In the genomic region with DNA sequence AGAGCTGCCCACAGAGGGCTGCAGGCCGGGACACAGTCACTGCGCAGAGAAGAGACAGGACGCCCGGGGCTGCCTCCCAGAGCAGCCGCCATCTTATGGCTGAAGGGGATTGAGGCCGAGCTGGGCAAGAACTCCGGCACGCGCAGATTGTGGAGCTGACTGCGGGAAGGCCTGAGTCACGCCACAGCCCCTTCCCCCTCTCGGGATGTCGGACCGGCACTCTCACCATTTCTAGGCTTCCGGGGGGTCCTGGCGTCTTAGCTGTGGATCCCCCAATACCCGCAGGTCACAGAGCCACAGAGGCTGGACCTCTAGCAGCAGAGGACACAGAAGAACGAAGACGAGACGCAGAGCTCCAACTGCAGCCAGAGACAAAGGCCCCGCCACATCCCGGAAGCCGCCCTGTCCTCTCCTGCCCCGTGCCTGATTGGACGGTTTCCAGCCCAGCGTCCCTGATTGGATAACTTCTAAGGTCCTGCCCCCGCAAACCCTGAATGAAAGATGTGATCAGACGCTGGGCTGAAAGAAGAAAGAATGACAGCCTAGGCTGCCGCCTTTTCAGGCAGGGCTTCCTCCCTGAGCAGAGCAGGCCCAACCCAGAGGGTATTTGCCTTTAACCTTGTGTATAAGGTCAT, we compare ENCODE assay signal across 8 cellular contexts. TPM values are rescaled to one million over a fixed set of nuclear protein-coding genes. Genes with fewer than 3 reads are reported as not detected.
DNase-seq lines count a peak whose midpoint lies in the region; ATAC-seq and TF ChIP-seq lines count a peak whose summit lies in the region.

A gene (minus strand): TSS at position 373 of the 635 bp plus-strand sequence. CDS start 144 bp downstream, at position 229.

- H4K20me1 ChIP-seq in OCI-LY3 (ENCODE audit: insufficient read depth, low read length): no peaks in the 10 kb centered on the region

- H3K9me3 ChIP-seq in OCI-LY3 (ENCODE audit: insufficient read depth, low read length): peaks cover 10% of the 10 kb centered on the region; the same call in 1 of the 2 replicates
- no peaks in the 10 kb centered on the region for H3K9me3 ChIP-seq in esophagus (ENCODE audit: control insufficient read depth in 2 of 2, insufficient read depth in 1 of 2, low read depth in 1 of 2, low read length in 1 of 2)
- no peaks in the 10 kb centered on the region for H3K9me3 ChIP-seq in mucosa of rectum (ENCODE audit: control insufficient read depth in 2 of 2, low read length in 2 of 2)

- peaks cover 11% of the 10 kb centered on the region for H3K4me1 ChIP-seq in OCI-LY3 (ENCODE audit: low read length)
- H3K4me1 ChIP-seq in esophagus (ENCODE audit: control insufficient read depth in 2 of 2, insufficient read depth in 2 of 2, low read length in 1 of 2): peaks cover 0 to 2% of the 10 kb centered on the region in 2 donors
- H3K4me1 ChIP-seq in mucosa of rectum (ENCODE audit: control insufficient read depth in 2 of 2, insufficient read depth in 2 of 2, low read length in 2 of 2): peaks cover 3 to 4% of the 10 kb centered on the region in 2 donors

- peaks cover 45% of the 10 kb centered on the region for H3K79me2 ChIP-seq in OCI-LY3 (ENCODE audit: low read length)

- peak within 1 kb of the TSS; percentile 70 for H3K4me2 ChIP-seq in OCI-LY3 (ENCODE audit: low read length)

- ATAC-seq in GM19043 (IDR thresholded peaks at IDR 0.05; ENCODE audit: low read depth, unreplicated experiment): peak; percentile 98
- peak; percentile 95 for ATAC-seq in HG03439 (IDR thresholded peaks at IDR 0.05; ENCODE audit: unreplicated experiment)

- H3K36me3 ChIP-seq in OCI-LY3 (replicated peaks; ENCODE audit: low read depth, low read length) (peaks cover 63% of the 10 kb centered on the region), esophagus (ENCODE audit: control insufficient read depth in 2 of 2, insufficient read depth in 2 of 2, low read length in 1 of 2) (peaks cover 0 to 4% of the 10 kb centered on the region in 2 donors), mucosa of rectum (ENCODE audit: control insufficient read depth in 2 of 2, insufficient read depth in 2 of 2, low read length in 2 of 2) (peaks cover 7 to 15% of the 10 kb centered on the region in 2 donors)

- TF ChIP-seq CTCF in AG10803 (conservative IDR thresholded peaks at IDR 0.05; ENCODE audit: low read length) (no peak), OCI-LY3 (IDR thresholded peaks at IDR 0.05; ENCODE audit: low read depth, low read length) (no peak)

- WGBS in esophagus, 2 donors: 0 to 1% methylated on average over 28 to 29 of the region's 29 CpGs

- peak; percentile 93 for DNase-seq in AG10803 (ENCODE audit: low read depth)
- DNase-seq in activated T-cell treated with anti-CD3 and anti-CD28 coated beads, Interleukin-2, amount 50 U/mL, for 48 hours: peak; percentile 94
- peak; percentile 79 to 87 for DNase-seq in stimulated activated CD8-positive, alpha-beta memory T cell treated with anti-CD3 and anti-CD28 coated beads, Interleukin-4, amount 100 ng/mL, for 4 hours (ENCODE audit: low read depth in 2 of 2, low spot score in 1 of 2)

- H3K27ac ChIP-seq in OCI-LY3 (ENCODE audit: low read length) (peak within 1 kb of the TSS; percentile 75), esophagus (ENCODE audit: low read depth in 2 of 2, low read length in 1 of 2) (peak within 1 kb of the TSS; percentile 91 to 95), mucosa of rectum (ENCODE audit: low read depth in 2 of 2, low read length in 2 of 2) (peak within 1 kb of the TSS; percentile 92 to 93)

- H3K9ac ChIP-seq in OCI-LY3 (ENCODE audit: low read length): peak within 1 kb of the TSS; percentile 91
- H3K9ac ChIP-seq in mucosa of rectum (ENCODE audit: low read depth in 1 of 2, low read length in 2 of 2): peak within 1 kb of the TSS; percentile 79 to 93

- H3K27me3 ChIP-seq in OCI-LY3 (ENCODE audit: low read depth, low read length): no peaks in the 10 kb centered on the region
- no peaks in the 10 kb centered on the region for H3K27me3 ChIP-seq in esophagus (ENCODE audit: control insufficient read depth in 1 of 2, insufficient read depth in 2 of 2, low read length in 2 of 2)
- H3K27me3 ChIP-seq in mucosa of rectum (ENCODE audit: control insufficient read depth in 2 of 2, insufficient read depth in 2 of 2, low read length in 2 of 2): no peaks in the 10 kb centered on the region

- peak within 1 kb of the TSS; percentile 83 for H3K4me3 ChIP-seq in AG10803 (ENCODE audit: low read length)
- peak within 1 kb of the TSS; percentile 97 for H3K4me3 ChIP-seq in OCI-LY3 (ENCODE audit: low read length)
- H3K4me3 ChIP-seq in esophagus (ENCODE audit: low read depth in 1 of 2, low read length in 2 of 2): peak within 1 kb of the TSS; percentile 77 to 78
- peak within 1 kb of the TSS; percentile 92 to 94 for H3K4me3 ChIP-seq in mucosa of rectum (ENCODE audit: low read length in 2 of 2)

- H2AFZ ChIP-seq in OCI-LY3 (ENCODE audit: low read depth, low read length): peak within 1 kb of the TSS; percentile 83

RNA-seq across cellular contexts. Expression of the gene that starts here (rescaled TPM):
- 1 to 10 TPM; 1.6 to 2.8 TPM for polyA plus RNA-seq in esophagus

Comparison
In these comparisons a context has a peak if more than half of its experiments do, and no peak if none do; other contexts are left out.
1. Peak in every context shown above with its lines: DNase-seq, ATAC-seq, H3K4me3 ChIP-seq and H3K27ac ChIP-seq.